ENCODE assay signal across 1 cellular context in genomic region chrX:104137496-104137895, GRCh38.
TF ChIP-seq lines count a peak whose summit lies in the region.

No MANE protein-coding gene starts in this region.

TF ChIP-seq in GM12878, 131 proteins besides CTCF, POLR2A, EP300 and RAD21 (continued from another document):
- TF ChIP-seq, protein P1, sequence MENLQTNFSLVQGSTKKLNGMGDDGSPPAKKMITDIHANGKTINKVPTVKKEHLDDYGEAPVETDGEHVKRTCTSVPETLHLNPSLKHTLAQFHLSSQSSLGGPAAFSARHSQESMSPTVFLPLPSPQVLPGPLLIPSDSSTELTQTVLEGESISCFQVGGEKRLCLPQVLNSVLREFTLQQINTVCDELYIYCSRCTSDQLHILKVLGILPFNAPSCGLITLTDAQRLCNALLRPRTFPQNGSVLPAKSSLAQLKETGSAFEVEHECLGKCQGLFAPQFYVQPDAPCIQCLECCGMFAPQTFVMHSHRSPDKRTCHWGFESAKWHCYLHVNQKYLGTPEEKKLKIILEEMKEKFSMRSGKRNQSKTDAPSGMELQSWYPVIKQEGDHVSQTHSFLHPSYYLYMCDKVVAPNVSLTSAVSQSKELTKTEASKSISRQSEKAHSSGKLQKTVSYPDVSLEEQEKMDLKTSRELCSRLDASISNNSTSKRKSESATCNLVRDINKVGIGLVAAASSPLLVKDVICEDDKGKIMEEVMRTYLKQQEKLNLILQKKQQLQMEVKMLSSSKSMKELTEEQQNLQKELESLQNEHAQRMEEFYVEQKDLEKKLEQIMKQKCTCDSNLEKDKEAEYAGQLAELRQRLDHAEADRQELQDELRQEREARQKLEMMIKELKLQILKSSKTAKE (IDR thresholded peaks at IDR 0.05; ENCODE audit: low read depth, poor library complexity, severe bottlenecking) = no peak
- TF ChIP-seq FOS (IDR thresholded peaks at IDR 0.05; ENCODE audit: borderline replicate concordance, extremely low read depth, insufficient read length) (no peak), CBX5 (IDR thresholded peaks at IDR 0.05; ENCODE audit: low read depth) (no peak), DPF2 (IDR thresholded peaks at IDR 0.05) (no peak), ZNF274 (IDR thresholded peaks at IDR 0.05; ENCODE audit: insufficient read depth, insufficient read length) (no peak)
TF ChIP-seq in GM12878: peak in this region for 0.
